ENCODE assay signal across 1 cellular context in the genomic region with DNA sequence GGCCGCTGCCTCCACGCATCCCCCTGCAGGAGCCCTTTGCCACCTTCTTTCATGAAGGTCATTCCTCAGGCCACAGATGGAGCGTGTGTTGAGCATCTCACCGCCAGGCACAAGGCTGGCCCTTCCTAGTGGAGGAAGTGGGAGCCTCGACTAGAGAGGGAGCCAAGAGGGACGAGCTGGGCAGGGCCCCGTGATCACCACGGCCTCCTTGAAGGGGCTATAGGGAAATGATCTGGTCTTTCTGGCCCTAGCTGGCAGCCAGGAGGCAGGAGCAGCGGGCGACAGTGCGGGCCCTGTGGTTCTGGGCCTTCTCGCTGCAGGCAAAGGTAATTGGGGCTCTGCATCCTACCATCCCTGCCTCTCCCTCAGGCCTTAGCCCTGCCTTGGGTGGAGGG.
TF ChIP-seq lines count a peak whose summit lies in the region.

No MANE protein-coding gene starts in this region.

TF ChIP-seq in H1, 55 proteins besides CTCF, POLR2A, EP300 and RAD21 (continued from another document):
- TF ChIP-seq EGR1 (IDR thresholded peaks at IDR 0.05; ENCODE audit: borderline replicate concordance, low read depth, low read length) (no peak), NANOG (IDR thresholded peaks at IDR 0.05; ENCODE audit: insufficient read depth, low read depth, low read length, poor library complexity, severe bottlenecking) (no peak), SP4 (IDR thresholded peaks at IDR 0.05; ENCODE audit: low read length) (no peak)
- TF ChIP-seq, protein P1, sequence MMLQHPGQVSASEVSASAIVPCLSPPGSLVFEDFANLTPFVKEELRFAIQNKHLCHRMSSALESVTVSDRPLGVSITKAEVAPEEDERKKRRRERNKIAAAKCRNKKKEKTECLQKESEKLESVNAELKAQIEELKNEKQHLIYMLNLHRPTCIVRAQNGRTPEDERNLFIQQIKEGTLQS (IDR thresholded peaks at IDR 0.05; ENCODE audit: insufficient read depth, low read depth, low read length): no peak
